Comparison of ENCODE assay signal across 8 cellular contexts in the genomic region with DNA sequence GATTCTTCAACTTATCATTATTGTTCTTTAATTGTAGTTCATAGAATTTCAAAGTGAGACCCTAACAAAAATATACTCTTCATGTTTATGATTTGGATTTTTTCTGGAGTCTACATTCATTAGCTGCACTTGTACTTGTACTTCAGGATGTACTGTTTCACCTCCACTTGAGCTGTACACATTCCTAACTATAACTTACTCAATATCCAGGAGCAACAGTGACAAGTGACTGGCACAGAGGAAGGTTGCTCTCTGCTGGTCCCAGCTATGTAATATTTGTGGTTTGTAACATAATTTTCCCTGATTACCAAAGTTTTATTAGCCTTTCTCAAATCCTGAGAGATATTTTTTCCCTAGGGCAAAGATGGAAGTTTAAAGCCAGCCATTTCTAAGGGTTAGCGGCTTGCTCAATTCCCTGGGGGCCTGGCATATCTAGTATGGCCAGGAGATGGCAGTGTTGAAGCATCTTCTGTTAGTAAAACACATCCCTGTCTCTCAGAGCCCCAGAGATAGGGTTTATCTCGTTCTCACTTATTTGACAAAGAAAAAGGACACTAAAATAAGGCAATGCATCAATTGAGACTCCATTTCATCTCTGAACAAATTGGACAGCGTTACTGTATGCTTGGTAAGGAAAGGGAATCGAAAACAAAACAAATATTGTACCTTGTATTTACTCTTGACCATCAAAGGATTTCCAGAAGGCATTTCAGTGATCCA. TPM values are rescaled to one million over a fixed set of nuclear protein-coding genes. Genes with fewer than 3 reads are reported as not detected.
DNase-seq lines count a peak whose midpoint lies in the region; ATAC-seq and TF ChIP-seq lines count a peak whose summit lies in the region.

No MANE protein-coding gene starts in this region.

- H3K9me3 Mint-ChIP-seq in glutamatergic neuron (ENCODE audit: unreplicated experiment) = no peaks in the 10 kb centered on the region

- intact Hi-C loops in posterior vena cava (cut with DNase I) = no loop called here

- H3K4me1 Mint-ChIP-seq in glutamatergic neuron (ENCODE audit: low read depth, unreplicated experiment) = no peaks in the 10 kb centered on the region

- peak; percentile 84 for TF ChIP-seq CTCF in glutamatergic neuron (IDR thresholded peaks at IDR 0.05; ENCODE audit: partially characterized antibody, unreplicated experiment)

- no peak overlapping the region for H3K27ac Mint-ChIP-seq in glutamatergic neuron (ENCODE audit: unreplicated experiment)

- peaks cover 2% of the 10 kb centered on the region for H3K27me3 Mint-ChIP-seq in glutamatergic neuron (ENCODE audit: unreplicated experiment)

- no peak overlapping the region for H3K4me3 Mint-ChIP-seq in glutamatergic neuron (ENCODE audit: unreplicated experiment)

- DNase-seq in DMS53 treated with DMSO at 0.1 percent for 48 hours (lab: John Stamatoyannopoulos, UW; ENCODE audit: unreplicated experiment) (peak; percentile 61), HT-29 (ENCODE audit: low spot score) (peak; percentile 73), OCI-M2 (lab: John Stamatoyannopoulos, UW; ENCODE audit: unreplicated experiment) (peak; percentile 62), glutamatergic neuron (peak; percentile 76), posterior vena cava (ENCODE audit: low spot score) (peak; percentile 82)
- DNase-seq in activated gamma-delta T cell treated with anti-CD3 and anti-CD28 coated beads, Interleukin-2, amount 50 U/mL, for 16 hours (ENCODE audit: low read depth) = peak; percentile 12

- H3K36me3 Mint-ChIP-seq in glutamatergic neuron (ENCODE audit: unreplicated experiment) = no peaks in the 10 kb centered on the region

- ATAC-seq in GM21360 (IDR thresholded peaks at IDR 0.05; ENCODE audit: unreplicated experiment) (peak; percentile 84), HG03045 (IDR thresholded peaks at IDR 0.05; ENCODE audit: unreplicated experiment) (no peak)

RNA-seq across cellular contexts. Expression of a gene that starts 14.2 kb away (rescaled TPM):
- total RNA-seq in HT-29 (2014; rRNA removed; shearing (Covaris generic)) = not detected in 2 replicates
- 0.25 TPM for total RNA-seq in glutamatergic neuron (ENCODE audit: unreplicated experiment)
- not detected for total RNA-seq in posterior vena cava

RNA-seq across cellular contexts. Expression of a gene that starts 30.6 kb away (rescaled TPM):
- not detected in 2 replicates for total RNA-seq in HT-29 (2014; rRNA removed; shearing (Covaris generic))
- not detected for total RNA-seq in glutamatergic neuron (ENCODE audit: unreplicated experiment)
- not detected for total RNA-seq in posterior vena cava

RNA-seq across cellular contexts. Expression of a gene that starts 54.6 kb away (rescaled TPM):
- total RNA-seq in HT-29 (2014; rRNA removed; shearing (Covaris generic)) = not detected in 2 replicates
- total RNA-seq in glutamatergic neuron (ENCODE audit: unreplicated experiment) (not detected), posterior vena cava (not detected)

Comparison
In these comparisons a context has a peak if more than half of its experiments do, and no peak if none do; other contexts are left out.
1. DNase-seq: peak in every context shown above with its lines; median percentile 82 in posterior vena cava; 76 in glutamatergic neuron; 73 in HT-29; 62 in OCI-M2; 61 in DMS53 treated with DMSO at 0.1 percent for 48 hours; 12 in activated gamma-delta T cell treated with anti-CD3 and anti-CD28 coated beads, Interleukin-2, amount 50 U/mL, for 16 hours.